Comparison of ENCODE assay signal across 2 cellular contexts in genomic region chr15:74988007-74988800, GRCh38.
A peak's percentile ranks its signal among the peaks of the same experiment; 100 is the strongest.
TF ChIP-seq lines count a peak whose summit lies in the region.

No MANE protein-coding gene starts in this region.

TF ChIP-seq in GM23338, 12 proteins besides CTCF, POLR2A, EP300 and RAD21:
- TF ChIP-seq CREB1 (CRISPR knock-in tag; IDR thresholded peaks at IDR 0.05; ENCODE audit: low read depth) (no peak), ZNF114 (CRISPR knock-in tag; IDR thresholded peaks at IDR 0.05) (no peak), ETS1 (IDR thresholded peaks at IDR 0.05) (no peak), POLR2AphosphoS5 (IDR thresholded peaks at IDR 0.05; ENCODE audit: low read depth) (no peak), STAT1 (IDR thresholded peaks at IDR 0.05; ENCODE audit: unreplicated experiment) (no peak), JUNB (IDR thresholded peaks at IDR 0.05; ENCODE audit: unreplicated experiment) (no peak)
- TF ChIP-seq, protein P1, sequence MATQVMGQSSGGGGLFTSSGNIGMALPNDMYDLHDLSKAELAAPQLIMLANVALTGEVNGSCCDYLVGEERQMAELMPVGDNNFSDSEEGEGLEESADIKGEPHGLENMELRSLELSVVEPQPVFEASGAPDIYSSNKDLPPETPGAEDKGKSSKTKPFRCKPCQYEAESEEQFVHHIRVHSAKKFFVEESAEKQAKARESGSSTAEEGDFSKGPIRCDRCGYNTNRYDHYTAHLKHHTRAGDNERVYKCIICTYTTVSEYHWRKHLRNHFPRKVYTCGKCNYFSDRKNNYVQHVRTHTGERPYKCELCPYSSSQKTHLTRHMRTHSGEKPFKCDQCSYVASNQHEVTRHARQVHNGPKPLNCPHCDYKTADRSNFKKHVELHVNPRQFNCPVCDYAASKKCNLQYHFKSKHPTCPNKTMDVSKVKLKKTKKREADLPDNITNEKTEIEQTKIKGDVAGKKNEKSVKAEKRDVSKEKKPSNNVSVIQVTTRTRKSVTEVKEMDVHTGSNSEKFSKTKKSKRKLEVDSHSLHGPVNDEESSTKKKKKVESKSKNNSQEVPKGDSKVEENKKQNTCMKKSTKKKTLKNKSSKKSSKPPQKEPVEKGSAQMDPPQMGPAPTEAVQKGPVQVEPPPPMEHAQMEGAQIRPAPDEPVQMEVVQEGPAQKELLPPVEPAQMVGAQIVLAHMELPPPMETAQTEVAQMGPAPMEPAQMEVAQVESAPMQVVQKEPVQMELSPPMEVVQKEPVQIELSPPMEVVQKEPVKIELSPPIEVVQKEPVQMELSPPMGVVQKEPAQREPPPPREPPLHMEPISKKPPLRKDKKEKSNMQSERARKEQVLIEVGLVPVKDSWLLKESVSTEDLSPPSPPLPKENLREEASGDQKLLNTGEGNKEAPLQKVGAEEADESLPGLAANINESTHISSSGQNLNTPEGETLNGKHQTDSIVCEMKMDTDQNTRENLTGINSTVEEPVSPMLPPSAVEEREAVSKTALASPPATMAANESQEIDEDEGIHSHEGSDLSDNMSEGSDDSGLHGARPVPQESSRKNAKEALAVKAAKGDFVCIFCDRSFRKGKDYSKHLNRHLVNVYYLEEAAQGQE (IDR thresholded peaks at IDR 0.05; ENCODE audit: unreplicated experiment), result peak; percentile 82

TF ChIP-seq in HepG2, 621 proteins besides CTCF, POLR2A, EP300 and RAD21 (continues in another document):
- TF ChIP-seq DR1 (CRISPR knock-in tag; IDR thresholded peaks at IDR 0.05) (no peak), TFE3 (CRISPR knock-in tag; IDR thresholded peaks at IDR 0.05) (peak; percentile 30; the same call in 1 of the 2 replicates), RARG (CRISPR knock-in tag; IDR thresholded peaks at IDR 0.05; ENCODE audit: low read depth) (no peak), HOMEZ (CRISPR knock-in tag; IDR thresholded peaks at IDR 0.05; ENCODE audit: low read depth) (0 out of 2 replicates have a peak, but pooled peaks have one; percentile 25), HBP1 (CRISPR knock-in tag; IDR thresholded peaks at IDR 0.05; ENCODE audit: low read depth) (peak; percentile 66; the same call in 1 of the 2 replicates), ZNF383 (CRISPR knock-in tag; IDR thresholded peaks at IDR 0.05; ENCODE audit: borderline replicate concordance) (no peak), MBD4 (IDR thresholded peaks at IDR 0.05; ENCODE audit: borderline replicate concordance, low read length) (no peak), GATAD2A (CRISPR knock-in tag; IDR thresholded peaks at IDR 0.05) (no peak), ZEB1 (IDR thresholded peaks at IDR 0.05; ENCODE audit: insufficient replicate concordance, low read depth) (no peak), KLF12 (CRISPR knock-in tag; IDR thresholded peaks at IDR 0.05; ENCODE audit: borderline replicate concordance) (no peak), CENPT (CRISPR knock-in tag; IDR thresholded peaks at IDR 0.05; ENCODE audit: low read depth) (no peak), EHMT2 (IDR thresholded peaks at IDR 0.05; ENCODE audit: borderline replicate concordance, low read depth, low read length) (0 out of 2 replicates have a peak, but pooled peaks have one; percentile 24), SMC3 (IDR thresholded peaks at IDR 0.05; ENCODE audit: low read length) (peak; percentile 71), ZNF770 (CRISPR knock-in tag; IDR thresholded peaks at IDR 0.05) (no peak), ZNF263 (CRISPR knock-in tag; IDR thresholded peaks at IDR 0.05) (0 out of 2 replicates have a peak, but pooled peaks have one; percentile 21), ZNF580 (CRISPR knock-in tag; IDR thresholded peaks at IDR 0.05; ENCODE audit: borderline replicate concordance, low read depth) (0 out of 2 replicates have a peak, but pooled peaks have one; percentile 52), TARDBP (CRISPR knock-in tag; IDR thresholded peaks at IDR 0.05) (no peak), SAP130 (CRISPR knock-in tag; IDR thresholded peaks at IDR 0.05; ENCODE audit: low read depth) (peak; percentile 66), YEATS2 (CRISPR knock-in tag; IDR thresholded peaks at IDR 0.05; ENCODE audit: borderline replicate concordance) (peak; percentile 34; the same call in 1 of the 2 replicates), ZNF282 (IDR thresholded peaks at IDR 0.05; ENCODE audit: partially characterized antibody) (no peak), ZNF720 (CRISPR knock-in tag; IDR thresholded peaks at IDR 0.05) (no peak), NFRKB (IDR thresholded peaks at IDR 0.05) (no peak), CREB1 (IDR thresholded peaks at IDR 0.05) (no peak), CREB1 (CRISPR knock-in tag; IDR thresholded peaks at IDR 0.05) (no peak), ZNF362 (CRISPR knock-in tag; IDR thresholded peaks at IDR 0.05; ENCODE audit: borderline replicate concordance) (no peak), TEAD2 (CRISPR knock-in tag; IDR thresholded peaks at IDR 0.05) (no peak), KLF16 (CRISPR knock-in tag; IDR thresholded peaks at IDR 0.05) (0 out of 4 replicates have a peak, but pooled peaks of 1 of the 2 experiments have one; percentile 35), PHF8 (CRISPR knock-in tag; IDR thresholded peaks at IDR 0.05) (no peak), NAIF1 (CRISPR knock-in tag; IDR thresholded peaks at IDR 0.05; ENCODE audit: borderline replicate concordance) (no peak), ZNF7 (CRISPR knock-in tag; IDR thresholded peaks at IDR 0.05) (peak; percentile 73; the same call in 1 of the 2 replicates), RXRA (CRISPR knock-in tag; IDR thresholded peaks at IDR 0.05) (0 out of 2 replicates have a peak, but pooled peaks have one; percentile 31), PAWR (CRISPR knock-in tag; IDR thresholded peaks at IDR 0.05; ENCODE audit: borderline replicate concordance) (no peak)
- TF ChIP-seq, protein P1 (IDR thresholded peaks at IDR 0.05; ENCODE audit: borderline replicate concordance in 1 of 2, low read depth in 1 of 2, low read length in 2 of 2), result peak; percentile 73 to 96
- TF ChIP-seq, protein P2, sequence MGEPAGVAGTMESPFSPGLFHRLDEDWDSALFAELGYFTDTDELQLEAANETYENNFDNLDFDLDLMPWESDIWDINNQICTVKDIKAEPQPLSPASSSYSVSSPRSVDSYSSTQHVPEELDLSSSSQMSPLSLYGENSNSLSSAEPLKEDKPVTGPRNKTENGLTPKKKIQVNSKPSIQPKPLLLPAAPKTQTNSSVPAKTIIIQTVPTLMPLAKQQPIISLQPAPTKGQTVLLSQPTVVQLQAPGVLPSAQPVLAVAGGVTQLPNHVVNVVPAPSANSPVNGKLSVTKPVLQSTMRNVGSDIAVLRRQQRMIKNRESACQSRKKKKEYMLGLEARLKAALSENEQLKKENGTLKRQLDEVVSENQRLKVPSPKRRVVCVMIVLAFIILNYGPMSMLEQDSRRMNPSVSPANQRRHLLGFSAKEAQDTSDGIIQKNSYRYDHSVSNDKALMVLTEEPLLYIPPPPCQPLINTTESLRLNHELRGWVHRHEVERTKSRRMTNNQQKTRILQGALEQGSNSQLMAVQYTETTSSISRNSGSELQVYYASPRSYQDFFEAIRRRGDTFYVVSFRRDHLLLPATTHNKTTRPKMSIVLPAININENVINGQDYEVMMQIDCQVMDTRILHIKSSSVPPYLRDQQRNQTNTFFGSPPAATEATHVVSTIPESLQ (CRISPR knock-in tag; conservative IDR thresholded peaks at IDR 0.05), result no peak
- TF ChIP-seq, protein P3, sequence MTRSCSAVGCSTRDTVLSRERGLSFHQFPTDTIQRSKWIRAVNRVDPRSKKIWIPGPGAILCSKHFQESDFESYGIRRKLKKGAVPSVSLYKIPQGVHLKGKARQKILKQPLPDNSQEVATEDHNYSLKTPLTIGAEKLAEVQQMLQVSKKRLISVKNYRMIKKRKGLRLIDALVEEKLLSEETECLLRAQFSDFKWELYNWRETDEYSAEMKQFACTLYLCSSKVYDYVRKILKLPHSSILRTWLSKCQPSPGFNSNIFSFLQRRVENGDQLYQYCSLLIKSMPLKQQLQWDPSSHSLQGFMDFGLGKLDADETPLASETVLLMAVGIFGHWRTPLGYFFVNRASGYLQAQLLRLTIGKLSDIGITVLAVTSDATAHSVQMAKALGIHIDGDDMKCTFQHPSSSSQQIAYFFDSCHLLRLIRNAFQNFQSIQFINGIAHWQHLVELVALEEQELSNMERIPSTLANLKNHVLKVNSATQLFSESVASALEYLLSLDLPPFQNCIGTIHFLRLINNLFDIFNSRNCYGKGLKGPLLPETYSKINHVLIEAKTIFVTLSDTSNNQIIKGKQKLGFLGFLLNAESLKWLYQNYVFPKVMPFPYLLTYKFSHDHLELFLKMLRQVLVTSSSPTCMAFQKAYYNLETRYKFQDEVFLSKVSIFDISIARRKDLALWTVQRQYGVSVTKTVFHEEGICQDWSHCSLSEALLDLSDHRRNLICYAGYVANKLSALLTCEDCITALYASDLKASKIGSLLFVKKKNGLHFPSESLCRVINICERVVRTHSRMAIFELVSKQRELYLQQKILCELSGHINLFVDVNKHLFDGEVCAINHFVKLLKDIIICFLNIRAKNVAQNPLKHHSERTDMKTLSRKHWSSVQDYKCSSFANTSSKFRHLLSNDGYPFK (CRISPR knock-in tag; IDR thresholded peaks at IDR 0.05; ENCODE audit: borderline replicate concordance), result no peak
